ENCODE assay signal across 31 cellular contexts in genomic region chr11:66187453-66187852, GRCh38.
"Had no signal": no experiment of that assay in that cellular context is flagged by ENCODE, and none has a peak within 500 bp of the region (broad histone marks: within the 10 kb centered on the region; RNA-seq: fewer than 3 reads in every experiment).

No MANE protein-coding gene starts in this region.

- H2AFZ ChIP-seq: neural progenitor cell, parathyroid adenoma had no signal

- DNase-seq: naive thymus-derived CD4-positive, alpha-beta T cell; occipital lobe; ovary; posterior cingulate gyrus; psoas muscle; right cardiac atrium; right lobe of liver; sigmoid colon; small intestine; spleen; stimulated activated CD4-positive, alpha-beta T cell treated with anti-CD3 and anti-CD28 coated beads, Interleukin-12 subunit alpha, Interleukin-12 subunit beta, amount 100 ng/mL, for 4 hours; stimulated activated CD4-positive, alpha-beta T cell treated with anti-CD3 and anti-CD28 coated beads, Interleukin-1b, Interleukin-23, amount 100 ng/mL, for 48 hours; stimulated activated CD4-positive, alpha-beta T cell treated with anti-CD3 and anti-CD28 coated beads, Interleukin-4, amount 100 ng/mL, for 1 hour; stimulated activated CD4-positive, alpha-beta T cell treated with anti-CD3 and anti-CD28 coated beads, Interleukin-4, amount 100 ng/mL, for 4 hours; stimulated activated CD8-positive, alpha-beta memory T cell treated with anti-CD3 and anti-CD28 coated beads, Interleukin-4, amount 100 ng/mL, for 48 hours; stimulated activated naive CD4-positive, alpha-beta T cell; stimulated activated naive CD8-positive, alpha-beta T cell treated with anti-CD3 and anti-CD28 coated beads, Interleukin-15, amount 100 ng/mL, for 72 hours; stimulated activated naive CD8-positive, alpha-beta T cell treated with anti-CD3 and anti-CD28 coated beads, Interleukin-15, Interleukin-2, amounts not matched to agents 100 U/mL and 50 U/mL, for 24 hours; substantia nigra; testis; tibial artery; transverse colon; upper lobe of right lung; uterus had no signal

- H3K9me3 Mint-ChIP-seq: type B pancreatic cell had no signal

- H3K27me3 ChIP-seq: neural progenitor cell, ovary, right lobe of liver, sigmoid colon, spleen, suprapubic skin, testis, tibial artery, transverse colon, upper lobe of right lung, uterus had no signal

- H3K9ac ChIP-seq: neural progenitor cell, parathyroid adenoma had no signal

- H3K4me3 Mint-ChIP-seq: nephron; neural progenitor cell; stimulated activated memory B cell treated with anti-CD40 and anti-IgM and Interleukin-4, amounts not matched to agents 10 μg/mL and 1 μg/mL and 100 μg/mL, for 72 hours; stimulated activated naive CD8-positive, alpha-beta T cell treated with anti-CD3 and anti-CD28 coated beads, Interleukin-15, amount 100 ng/mL, for 72 hours; type B pancreatic cell had no signal

- H3K4me1 Mint-ChIP-seq: nephron had no signal

- H3K27ac ChIP-seq: neural progenitor cell, ovary, parathyroid adenoma, psoas muscle, right lobe of liver, sigmoid colon, spleen, suprapubic skin, testis, tibial artery, transverse colon, upper lobe of right lung, uterus had no signal

- ATAC-seq: naive thymus-derived CD4-positive, alpha-beta T cell; psoas muscle; right cardiac atrium; right lobe of liver; stimulated activated memory B cell treated with anti-CD40 and anti-IgM and Interleukin-4, amounts not matched to agents 10 μg/mL and 1 μg/mL and 100 μg/mL, for 72 hours; stimulated activated naive CD8-positive, alpha-beta T cell treated with anti-CD3 and anti-CD28 coated beads, Interleukin-15, amount 100 ng/mL, for 72 hours; stimulated activated naive CD8-positive, alpha-beta T cell treated with anti-CD3 and anti-CD28 coated beads, Interleukin-15, Interleukin-2, amounts not matched to agents 100 U/mL and 50 U/mL, for 24 hours; upper lobe of right lung had no signal

- H3K4me2 ChIP-seq: neural progenitor cell had no signal

- H3K27me3 Mint-ChIP-seq: naive thymus-derived CD4-positive, alpha-beta T cell; progenitor cell of endocrine pancreas; stimulated activated memory B cell treated with anti-CD40 and anti-IgM and Interleukin-4, amounts not matched to agents 10 μg/mL and 1 μg/mL and 100 μg/mL, for 72 hours; stimulated activated naive CD8-positive, alpha-beta T cell treated with anti-CD3 and anti-CD28 coated beads, Interleukin-15, amount 100 ng/mL, for 72 hours; type B pancreatic cell had no signal

- H3K9me3 ChIP-seq: ovary, psoas muscle, right lobe of liver, sigmoid colon, suprapubic skin, testis, tibial artery, transverse colon, upper lobe of right lung, uterus had no signal

- H3K4me3 ChIP-seq: neural progenitor cell, ovary, psoas muscle, right lobe of liver, sigmoid colon, spleen, suprapubic skin, testis, tibial artery, transverse colon, upper lobe of right lung, uterus had no signal

- H3K4me1 ChIP-seq: parathyroid adenoma, psoas muscle, right lobe of liver, sigmoid colon, testis, upper lobe of right lung, uterus had no signal

- H3K36me3 ChIP-seq: neural progenitor cell, ovary, right lobe of liver, sigmoid colon, suprapubic skin, transverse colon, upper lobe of right lung, uterus had no signal

- H3K27ac Mint-ChIP-seq: nephron; neural progenitor cell; progenitor cell of endocrine pancreas; stimulated activated memory B cell treated with anti-CD40 and anti-IgM and Interleukin-4, amounts not matched to agents 10 μg/mL and 1 μg/mL and 100 μg/mL, for 72 hours; type B pancreatic cell had no signal

- FAIRE-seq: small intestine had no signal
